Comparison of ENCODE assay signal across 18 cellular contexts in genomic region chr9:97572892-97573365, GRCh38.
"Had no signal": no experiment of that assay in that cellular context is flagged by ENCODE, and none has a peak within 500 bp of the region (broad histone marks: within the 10 kb centered on the region; RNA-seq: fewer than 3 reads in every experiment).

No MANE protein-coding gene starts in this region.

- ATAC-seq: activated CD8-positive, alpha-beta T cell treated with anti-CD3 and anti-CD28 coated beads for 36 hours; stimulated activated memory B cell treated with anti-CD40 and anti-IgM and Interleukin-4, amounts not matched to agents 10 μg/mL and 1 μg/mL and 100 μg/mL, for 72 hours; T-helper 17 cell had no signal

- H3K27ac Mint-ChIP-seq: activated CD4-positive, alpha-beta T cell treated with anti-CD3 and anti-CD28 coated beads for 36 hours; activated CD8-positive, alpha-beta T cell treated with anti-CD3 and anti-CD28 coated beads for 36 hours; activated naive CD4-positive, alpha-beta T cell treated with anti-CD3 and anti-CD28 coated beads, Interleukin-2, amount 10 ng/mL, durations not matched to agents 7 days and 5 days; activated T-helper 17 cell treated with anti-CD3 and anti-CD28 coated beads, Interleukin-2, amount 50 U/mL, for 72 hours; nephron; progenitor cell of endocrine pancreas; stimulated activated memory B cell treated with anti-CD40 and anti-IgM and Interleukin-4, amounts not matched to agents 10 μg/mL and 1 μg/mL and 100 μg/mL, for 72 hours; T-helper 17 cell had no signal

- H3K4me1 Mint-ChIP-seq: nephron had no signal

- H3K27ac ChIP-seq: thyroid gland had no signal

- H3K4me3 Mint-ChIP-seq: activated CD4-positive, alpha-beta T cell treated with anti-CD3 and anti-CD28 coated beads for 36 hours; activated CD8-positive, alpha-beta T cell treated with anti-CD3 and anti-CD28 coated beads for 36 hours; activated naive CD4-positive, alpha-beta T cell treated with anti-CD3 and anti-CD28 coated beads, Interleukin-2, amount 10 ng/mL, durations not matched to agents 7 days and 5 days; activated T-helper 17 cell treated with anti-CD3 and anti-CD28 coated beads, Interleukin-2, amount 50 U/mL, for 72 hours; nephron; stimulated activated memory B cell treated with anti-CD40 and anti-IgM and Interleukin-4, amounts not matched to agents 10 μg/mL and 1 μg/mL and 100 μg/mL, for 72 hours had no signal

- H3K9me3 ChIP-seq: esophagus squamous epithelium, thyroid gland had no signal

- H3K27me3 ChIP-seq: esophagus squamous epithelium, thyroid gland had no signal

- H3K4me3 ChIP-seq: esophagus squamous epithelium, thyroid gland had no signal

- DNase-seq: activated CD4-positive, alpha-beta T cell treated with anti-CD3 and anti-CD28 coated beads for 36 hours; activated CD8-positive, alpha-beta T cell treated with anti-CD3 and anti-CD28 coated beads for 36 hours; activated naive CD4-positive, alpha-beta T cell treated with anti-CD3 and anti-CD28 coated beads, Interleukin-2, amount 10 ng/mL, durations not matched to agents 7 days and 5 days; activated T-cell treated with anti-CD3 and anti-CD28 coated beads for 4 hours; caudate nucleus; esophagus squamous epithelium; glutamatergic neuron; hypothalamus; kidney glomerular epithelial cell; occipital lobe; SHP77 treated with DMSO at 0.1 percent for 48 hours; stimulated activated CD4-positive, alpha-beta T cell treated with anti-CD3 and anti-CD28 coated beads, Interleukin-2, amount 100 ng/mL, for 48 hours; T-helper 17 cell; thyroid gland had no signal

- H3K36me3 Mint-ChIP-seq: activated naive CD4-positive, alpha-beta T cell treated with anti-CD3 and anti-CD28 coated beads, Interleukin-2, amount 10 ng/mL, durations not matched to agents 7 days and 5 days; stimulated activated memory B cell treated with anti-CD40 and anti-IgM and Interleukin-4, amounts not matched to agents 10 μg/mL and 1 μg/mL and 100 μg/mL, for 72 hours had no signal

- H3K27me3 Mint-ChIP-seq: activated CD4-positive, alpha-beta T cell treated with anti-CD3 and anti-CD28 coated beads for 36 hours; activated T-helper 17 cell treated with anti-CD3 and anti-CD28 coated beads, Interleukin-2, amount 50 U/mL, for 72 hours; progenitor cell of endocrine pancreas; stimulated activated memory B cell treated with anti-CD40 and anti-IgM and Interleukin-4, amounts not matched to agents 10 μg/mL and 1 μg/mL and 100 μg/mL, for 72 hours had no signal

- H3K9me3 Mint-ChIP-seq: activated CD8-positive, alpha-beta T cell treated with anti-CD3 and anti-CD28 coated beads for 36 hours; activated naive CD4-positive, alpha-beta T cell treated with anti-CD3 and anti-CD28 coated beads, Interleukin-2, amount 10 ng/mL, durations not matched to agents 7 days and 5 days; activated T-helper 17 cell treated with anti-CD3 and anti-CD28 coated beads, Interleukin-2, amount 50 U/mL, for 72 hours; nephron; stimulated activated memory B cell treated with anti-CD40 and anti-IgM and Interleukin-4, amounts not matched to agents 10 μg/mL and 1 μg/mL and 100 μg/mL, for 72 hours had no signal
